10 cellular contexts compared by ENCODE assay signal in genomic region chr7:41870505-41871138, GRCh38.
DNase-seq lines count a peak whose midpoint lies in the region; ATAC-seq and TF ChIP-seq lines count a peak whose summit lies in the region.
"Had no signal": no experiment of that assay in that cellular context is flagged by ENCODE, and none has a peak within 500 bp of the region (broad histone marks: within the 10 kb centered on the region; RNA-seq: fewer than 3 reads in every experiment).

No MANE protein-coding gene starts in this region.

- TF ChIP-seq CTCF in left ventricle myocardium inferior (IDR thresholded peaks at IDR 0.05; ENCODE audit: borderline replicate concordance), result no peak
- no peak for TF ChIP-seq CTCF in osteocyte (IDR thresholded peaks at IDR 0.05)
- no peak for TF ChIP-seq CTCF in Peyer's patch (IDR thresholded peaks at IDR 0.05)

- no peaks in the 10 kb centered on the region for H3K9me3 Mint-ChIP-seq in activated T-helper 17 cell treated with anti-CD3 and anti-CD28 coated beads, Interleukin-2, amount 50 U/mL, for 72 hours
- H3K9me3 Mint-ChIP-seq in osteocyte (ENCODE audit: unreplicated experiment), result peaks cover 11% of the 10 kb centered on the region

- H3K36me3 ChIP-seq in left ventricle myocardium inferior (no peaks in the 10 kb centered on the region), Peyer's patch (no peaks in the 10 kb centered on the region)

- DNase-seq in left ventricle myocardium inferior, result no peak
- no peak for DNase-seq in right cardiac atrium
- no peak for DNase-seq in osteocyte (ENCODE audit: extremely low spot score, unreplicated experiment)
- no peak for DNase-seq in amniotic stem cell (lab: John Stamatoyannopoulos, UW)
- no peak for DNase-seq in Peyer's patch
- no peak for DNase-seq in KG1 (lab: John Stamatoyannopoulos, UW)
- DNase-seq: T1000 had no signal

- peaks cover 3% of the 10 kb centered on the region for H3K4me1 ChIP-seq in left ventricle myocardium inferior
- no peaks in the 10 kb centered on the region for H3K4me1 ChIP-seq in right cardiac atrium (ENCODE audit: control insufficient read depth, insufficient read depth, low read length)
- no peaks in the 10 kb centered on the region for H3K4me1 ChIP-seq in Peyer's patch

- H3K9me3 ChIP-seq in left ventricle myocardium inferior (replicated peaks) (peaks cover 11% of the 10 kb centered on the region), right cardiac atrium (ENCODE audit: control insufficient read depth, low read length) (peaks cover 2% of the 10 kb centered on the region), Peyer's patch (no peaks in the 10 kb centered on the region)

- TF ChIP-seq POLR2A in Peyer's patch (IDR thresholded peaks at IDR 0.05), result no peak

- intact Hi-C loops in left ventricle myocardium inferior (cut with micrococcal nuclease) (no loop called here), right cardiac atrium (cut with DNase I) (no loop called here)

- ATAC-seq in right cardiac atrium (no peak), HG02885 (IDR thresholded peaks at IDR 0.05; ENCODE audit: poor library complexity, unreplicated experiment) (peak; percentile 57)
- ATAC-seq in activated T-helper 17 cell treated with anti-CD3 and anti-CD28 coated beads, Interleukin-2, amount 50 U/mL, for 72 hours (replicated peaks), result peak; percentile 88

- peak overlapping the region; percentile 13 for H3K4me3 Mint-ChIP-seq in activated T-helper 17 cell treated with anti-CD3 and anti-CD28 coated beads, Interleukin-2, amount 50 U/mL, for 72 hours
- no peak overlapping the region for H3K4me3 Mint-ChIP-seq in osteocyte (ENCODE audit: unreplicated experiment)

- H3K27ac ChIP-seq in left ventricle myocardium inferior (replicated peaks) (peak overlapping the region; percentile 45), right cardiac atrium (ENCODE audit: low read length) (no peak overlapping the region), Peyer's patch (no peak overlapping the region)
- H3K27ac ChIP-seq: C4-2B had no signal

- no peaks in the 10 kb centered on the region for H3K4me1 Mint-ChIP-seq in activated T-helper 17 cell treated with anti-CD3 and anti-CD28 coated beads, Interleukin-2, amount 50 U/mL, for 72 hours
- peaks cover 40% of the 10 kb centered on the region for H3K4me1 Mint-ChIP-seq in osteocyte (ENCODE audit: unreplicated experiment)

- H3K27ac Mint-ChIP-seq in activated T-helper 17 cell treated with anti-CD3 and anti-CD28 coated beads, Interleukin-2, amount 50 U/mL, for 72 hours, result no peak overlapping the region
- no peak overlapping the region for H3K27ac Mint-ChIP-seq in osteocyte (ENCODE audit: unreplicated experiment)

- H3K4me3 ChIP-seq in left ventricle myocardium inferior (no peak overlapping the region), right cardiac atrium (ENCODE audit: low read length) (no peak overlapping the region), Peyer's patch (no peak overlapping the region)

- 77% methylated on average over 1 of the region's 1 CpG for WGBS in right cardiac atrium

- peaks cover 31% of the 10 kb centered on the region for H3K27me3 Mint-ChIP-seq in activated T-helper 17 cell treated with anti-CD3 and anti-CD28 coated beads, Interleukin-2, amount 50 U/mL, for 72 hours
- H3K27me3 Mint-ChIP-seq in osteocyte (ENCODE audit: unreplicated experiment), result no peaks in the 10 kb centered on the region

- H3K27me3 ChIP-seq in left ventricle myocardium inferior (ENCODE audit: low read depth) (peaks cover 6% of the 10 kb centered on the region), right cardiac atrium (ENCODE audit: control insufficient read depth, insufficient read depth) (no peaks in the 10 kb centered on the region), Peyer's patch (no peaks in the 10 kb centered on the region)

- no peaks in the 10 kb centered on the region for H3K36me3 Mint-ChIP-seq in activated T-helper 17 cell treated with anti-CD3 and anti-CD28 coated beads, Interleukin-2, amount 50 U/mL, for 72 hours (ENCODE audit: low read depth)
- H3K36me3 Mint-ChIP-seq in osteocyte (ENCODE audit: unreplicated experiment), result peaks cover 3% of the 10 kb centered on the region

Comparison
In these comparisons a context has a peak if more than half of its experiments do, and no peak if none do; other contexts are left out.
1. ATAC-seq: peak in HG02885 (single experiment) and activated T-helper 17 cell treated with anti-CD3 and anti-CD28 coated beads, Interleukin-2, amount 50 U/mL, for 72 hours (single experiment); none in right cardiac atrium (0 of 2).